11 cellular contexts compared by ENCODE assay signal in genomic region chr19:5966215-5966614, GRCh38. TPM values are rescaled to one million over a fixed set of nuclear protein-coding genes. Genes with fewer than 3 reads are reported as not detected.
DNase-seq lines count a peak whose midpoint lies in the region; ATAC-seq lines count a peak whose summit lies in the region.
"Had no signal": no experiment of that assay in that cellular context is flagged by ENCODE, and none has a peak within 500 bp of the region (broad histone marks: within the 10 kb centered on the region; RNA-seq: fewer than 3 reads in every experiment).

No MANE protein-coding gene starts in this region.

- intact Hi-C loops in left ventricle myocardium superior (cut with micrococcal nuclease) = no loop called here

- ATAC-seq in left ventricle myocardium superior = peak; percentile 44

- H3K9ac ChIP-seq in adipocyte (ENCODE audit: low read length) = no peak overlapping the region
- H3K9ac ChIP-seq in rectal smooth muscle tissue (ENCODE audit: low read length) = no peak overlapping the region

- H3K27me3 ChIP-seq in adipocyte (replicated peaks; ENCODE audit: control insufficient read depth, insufficient read depth, low read length) = no peaks in the 10 kb centered on the region
- no peaks in the 10 kb centered on the region for H3K27me3 ChIP-seq in rectal smooth muscle tissue (ENCODE audit: control insufficient read depth, insufficient read depth, low read length)

- peak overlapping the region; percentile 78 for H3K27ac ChIP-seq in rectal smooth muscle tissue (ENCODE audit: low read depth, low read length)

- no peaks in the 10 kb centered on the region for H3K9me3 ChIP-seq in adipocyte (ENCODE audit: control insufficient read depth, low read length)

- H3K36me3 ChIP-seq in adipocyte (ENCODE audit: control insufficient read depth, insufficient read depth, low read length, severe bottlenecking) = no peaks in the 10 kb centered on the region
- peaks cover 2% of the 10 kb centered on the region for H3K36me3 ChIP-seq in rectal smooth muscle tissue (ENCODE audit: control insufficient read depth, insufficient read depth, low read length)

- H3K4me3 ChIP-seq in adipocyte (ENCODE audit: low read length) = no peak overlapping the region
- H3K4me3 ChIP-seq in rectal smooth muscle tissue (ENCODE audit: low read length) = no peak overlapping the region

- DNase-seq in ELF-1 (ENCODE audit: low read depth, low spot score) (peak; percentile 65), adipocyte (ENCODE audit: low read depth) (peak; percentile 28), left ventricle myocardium superior (no peak), DMS153 (lab: John Stamatoyannopoulos, UW) (no peak), 8988T (no peak), LoVo (ENCODE audit: low spot score) (no peak)
- no peak for DNase-seq in stimulated activated naive CD4-positive, alpha-beta T cell treated with Interleukin-2 at 50 U/mL for 16 hours (lab: John Stamatoyannopoulos, UW)
- DNase-seq: effector memory CD4-positive, alpha-beta T cell; NCI-H526; stimulated activated naive CD4-positive, alpha-beta T cell had no signal

- H3K4me1 ChIP-seq in adipocyte (ENCODE audit: control insufficient read depth, insufficient read depth, low read length) (peaks cover 40% of the 10 kb centered on the region), rectal smooth muscle tissue (ENCODE audit: control insufficient read depth, insufficient read depth, low read length) (peaks cover 43% of the 10 kb centered on the region)

RNA-seq across cellular contexts. Expression of gene RANBP3, which starts 11.7 kb away (rescaled TPM):
- 76.6 TPM for total RNA-seq in left ventricle myocardium superior

RNA-seq across cellular contexts. Expression of gene CAPS, which starts 52.2 kb away (rescaled TPM):
- 4.1 TPM for total RNA-seq in left ventricle myocardium superior

Comparison
In these comparisons a context has a peak if more than half of its experiments do, and no peak if none do; other contexts are left out.
1. DNase-seq: peak in ELF-1 (single experiment) and adipocyte (single experiment); none in left ventricle myocardium superior (single experiment), DMS153 (single experiment), 8988T (single experiment), LoVo (single experiment) and stimulated activated naive CD4-positive, alpha-beta T cell treated with Interleukin-2 at 50 U/mL for 16 hours (single experiment).